Comparison of ENCODE assay signal across 8 cellular contexts in the genomic region with DNA sequence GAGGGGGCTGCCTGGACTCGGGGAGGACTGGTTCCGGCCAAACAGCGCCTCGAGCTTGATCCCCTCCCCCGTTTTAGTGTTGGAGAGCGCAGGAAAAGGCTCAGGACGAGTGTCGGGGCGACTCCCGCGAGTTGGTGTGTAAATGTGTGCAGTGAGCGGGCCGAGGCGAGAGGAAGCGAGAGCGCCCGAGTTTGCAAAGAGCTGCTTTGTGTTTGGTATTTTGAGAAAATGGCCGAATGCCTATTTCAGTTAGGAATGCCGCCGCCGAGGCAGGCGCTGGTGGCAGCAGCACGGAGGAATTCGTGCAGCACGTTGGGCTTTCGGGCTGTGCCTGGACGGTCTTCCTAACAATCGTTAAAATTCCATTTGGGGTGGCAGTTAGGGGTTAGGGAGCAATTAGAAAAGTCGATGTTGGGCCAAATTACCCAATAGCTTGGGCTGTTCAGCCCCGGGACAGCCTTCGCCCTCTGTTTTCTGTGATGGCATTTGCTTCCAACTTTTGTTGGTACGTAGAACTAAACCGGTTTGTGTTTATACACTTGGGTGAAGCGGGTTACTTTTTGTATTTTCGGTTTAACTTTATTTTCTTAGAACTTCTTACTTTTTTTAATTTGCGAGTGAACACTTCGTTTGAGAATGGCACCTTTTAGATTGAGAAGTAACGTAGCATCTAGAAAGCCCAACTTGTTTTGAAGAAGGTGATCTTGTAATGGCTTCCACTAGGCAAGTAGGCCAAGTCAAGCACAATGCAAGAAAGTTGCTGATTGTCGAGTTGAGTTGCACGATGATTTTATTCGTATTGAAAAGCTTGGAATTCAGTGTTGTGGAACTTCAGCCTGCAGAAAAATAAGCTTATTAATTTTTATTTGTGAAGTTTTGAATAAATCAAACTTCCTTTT. TPM values are rescaled to one million over a fixed set of nuclear protein-coding genes. Genes with fewer than 3 reads are reported as not detected.
DNase-seq lines count a peak whose midpoint lies in the region; ATAC-seq and TF ChIP-seq lines count a peak whose summit lies in the region.

No MANE protein-coding gene starts in this region.

- no peaks in the 10 kb centered on the region for H3K36me3 ChIP-seq in gastrocnemius medialis

- peak overlapping the region; percentile 85 for H3K27ac Mint-ChIP-seq in MCF 10A (ENCODE audit: low read depth, unreplicated experiment)

- H3K27me3 Mint-ChIP-seq in MCF 10A (ENCODE audit: insufficient read depth, unreplicated experiment), result no peaks in the 10 kb centered on the region

- H3K9me3 Mint-ChIP-seq in MCF 10A (ENCODE audit: unreplicated experiment), result no peaks in the 10 kb centered on the region

- TF ChIP-seq CTCF in MCF 10A (IDR thresholded peaks at IDR 0.05; ENCODE audit: unreplicated experiment) (no peak), gastrocnemius medialis (IDR thresholded peaks at IDR 0.05 in 4 of 5, conservative IDR thresholded peaks at IDR 0.05 in 1 of 5) (no peak)

- ATAC-seq in GM19452 (IDR thresholded peaks at IDR 0.05; ENCODE audit: unreplicated experiment) (peak; percentile 32), HG03520 (IDR thresholded peaks at IDR 0.05; ENCODE audit: unreplicated experiment) (peak; percentile 24), SK-N-SH treated with all-trans-retinoic acid at 6 μM for 48 hours (peak; percentile 60), gastrocnemius medialis (peak; percentile 9 to 13)

- peak overlapping the region; percentile 97 for H3K4me3 Mint-ChIP-seq in MCF 10A (ENCODE audit: unreplicated experiment)

- H3K27me3 ChIP-seq in gastrocnemius medialis, result no peaks in the 10 kb centered on the region

- in situ Hi-C loops in gastrocnemius medialis (cut with MboI; ENCODE audit: low sequenced_read_pairs in 4 of 4), result loop anchor here in 3 of 4 donors (5.0 to 10.0 kb wide), 3 partner anchors 65 to 75 kb away; a partner anchor contains a TSS

- H3K36me3 Mint-ChIP-seq in MCF 10A (ENCODE audit: insufficient read depth, unreplicated experiment), result peaks cover 31% of the 10 kb centered on the region

- BruUV-seq in MCF 10A (replicated peaks; lab: Mats Ljungman, UMichigan), result TSS peak; percentile 34

- H3K4me3 ChIP-seq in iPS-11a (ENCODE audit: low read depth, low read length), result peak overlapping the region; percentile 91
- peak overlapping the region; percentile 61 to 98 (median 90) for H3K4me3 ChIP-seq in gastrocnemius medialis

- peaks cover 12 to 16% of the 10 kb centered on the region in 2 donors for H3K4me1 ChIP-seq in gastrocnemius medialis

- H3K9me3 ChIP-seq in gastrocnemius medialis, result no peaks in the 10 kb centered on the region

- peaks cover 18% of the 10 kb centered on the region for H3K4me1 Mint-ChIP-seq in MCF 10A (ENCODE audit: insufficient read depth, unreplicated experiment)

- CTCF ChIA-PET in MCF 10A (lab: Yijun Ruan, JAX), result interaction anchor here (0.6 to 1.0 kb wide), 6 partner anchors 10 to 427 kb away, joined by 3 read pairs; no protein-coding TSS in a partner anchor

- DNase-seq in DMS53 treated with DMSO at 0.1 percent for 48 hours (lab: John Stamatoyannopoulos, UW; ENCODE audit: unreplicated experiment) (peak; percentile 1), MCF 10A (ENCODE audit: unreplicated experiment) (peak; percentile 52), gastrocnemius medialis (peak; percentile 6 to 32), NCI-H1436 (lab: John Stamatoyannopoulos, UW) (no peak)

- H3K27ac ChIP-seq in gastrocnemius medialis, result peak overlapping the region; percentile 85 to 94 (median 89)

- no peak for TF ChIP-seq POLR2A in gastrocnemius medialis (IDR thresholded peaks at IDR 0.05)

- intact Hi-C loops in MCF 10A (cut with micrococcal nuclease) (loop anchor here (2.0 kb wide), 1 partner anchor 67 kb away; a partner anchor contains a TSS), gastrocnemius medialis (cut with DNase I; ENCODE audit: low total_unique reads) (loop anchor here (5.0 kb wide), 2 partner anchors 48 to 472 kb away; a partner anchor contains a TSS)

- POLR2A ChIA-PET in MCF 10A (lab: Yijun Ruan, JAX), result interaction anchor here (0.6 to 5.4 kb wide), 21 partner anchors 10 to 1208 kb away, joined by 3 to 165 read pairs (median 4); a partner anchor contains a TSS

TF ChIP-seq in SK-N-SH treated with all-trans-retinoic acid at 6 μM for 48 hours, 23 proteins besides CTCF, POLR2A, EP300 and RAD21:
- no peak for TF ChIP-seq ZC3H10 (CRISPR knock-in tag; IDR thresholded peaks at IDR 0.05)
- TF ChIP-seq ESRRG (CRISPR knock-in tag; IDR thresholded peaks at IDR 0.05), result no peak
- TF ChIP-seq ARNTL (CRISPR knock-in tag; IDR thresholded peaks at IDR 0.05; ENCODE audit: borderline replicate concordance, low read depth), result no peak

RNA-seq across cellular contexts. Expression of a gene that starts 1.6 kb away (rescaled TPM):
- total RNA-seq in MCF 10A (2022) (50.5 and 51.6 TPM in 2 replicates), gastrocnemius medialis (10 to 100 TPM; 17.9 to 22.6 (median 20.0) TPM)
